22 cellular contexts compared by ENCODE assay signal in genomic region chr12:99250091-99250490, GRCh38.
DNase-seq lines count a peak whose midpoint lies in the region; ATAC-seq and TF ChIP-seq lines count a peak whose summit lies in the region.
"Had no signal": no experiment of that assay in that cellular context is flagged by ENCODE, and none has a peak within 500 bp of the region (broad histone marks: within the 10 kb centered on the region; RNA-seq: fewer than 3 reads in every experiment).

No MANE protein-coding gene starts in this region.

- CTCF ChIA-PET in WTC11 (lab: Charles Lee) = interaction anchor here (1.1 to 1.7 kb wide), 3 partner anchors 9 to 207 kb away, joined by 3 to 5 read pairs (median 4); no protein-coding TSS in a partner anchor

- H3K4me1 Mint-ChIP-seq in WTC11 = peaks cover 29% of the 10 kb centered on the region
- H3K4me1 Mint-ChIP-seq: CD8-positive, alpha-beta memory T cell had no signal

- no peaks in the 10 kb centered on the region for H3K27me3 Mint-ChIP-seq in WTC11 (ENCODE audit: low read depth)
- H3K27me3 Mint-ChIP-seq: CD4-positive, CD25-positive, alpha-beta regulatory T cell; CD8-positive, alpha-beta memory T cell; IgD-negative memory B cell had no signal

- no peaks in the 10 kb centered on the region for H3K27me3 ChIP-seq in HUES48 (ENCODE audit: control insufficient read depth, insufficient read depth, low read length)
- H3K27me3 ChIP-seq: BE2C had no signal

- ATAC-seq in WTC11 (peak; percentile 90), HG02973 (IDR thresholded peaks at IDR 0.05; ENCODE audit: unreplicated experiment) (no peak), HG03139 (IDR thresholded peaks at IDR 0.05; ENCODE audit: unreplicated experiment) (no peak), GM18873 (IDR thresholded peaks at IDR 0.05; ENCODE audit: low FRiP score, unreplicated experiment) (no peak)
- ATAC-seq: HepG2 had no signal

- H3K4me3 Mint-ChIP-seq in WTC11 = peak overlapping the region; percentile 2; the same call in 1 of the 2 replicates
- H3K4me3 Mint-ChIP-seq: CD4-positive, CD25-positive, alpha-beta regulatory T cell; CD8-positive, alpha-beta memory T cell; IgD-negative memory B cell had no signal

- no peak for DNase-seq in WTC11 (ENCODE audit: low spot score)
- peak; percentile 28 for DNase-seq in iPS DF 19.7 (ENCODE audit: low read depth, low spot score)
- DNase-seq in Kasumi-1 (lab: John Stamatoyannopoulos, UW) = no peak
- DNase-seq: ACHN; BE2C; C1 segment of cervical spinal cord; CD4-positive, CD25-positive, alpha-beta regulatory T cell; CD8-positive, alpha-beta memory T cell; COR-L47; DMS 273 treated with DMSO at 0.1 percent for 48 hours; DMS53; DND-41; EL; GOT3; KBM-7 had no signal

- H3K36me3 Mint-ChIP-seq in WTC11 = no peaks in the 10 kb centered on the region
- H3K36me3 Mint-ChIP-seq: CD4-positive, CD25-positive, alpha-beta regulatory T cell; CD8-positive, alpha-beta memory T cell; IgD-negative memory B cell had no signal

- peaks cover 21% of the 10 kb centered on the region for H3K4me1 ChIP-seq in HUES48 (ENCODE audit: control insufficient read depth, insufficient read depth, low read length)
- H3K4me1 ChIP-seq: BE2C had no signal

- POLR2A ChIA-PET in WTC11 (lab: Charles Lee) = no interaction called here

- peak overlapping the region; percentile 42 for H3K27ac ChIP-seq in HUES48 (ENCODE audit: low read depth, low read length)

- TF ChIP-seq CTCF in WTC11 (IDR thresholded peaks at IDR 0.05) = no peak

- H3K36me3 ChIP-seq in HUES48 (ENCODE audit: control insufficient read depth, insufficient read depth, low read length) = no peaks in the 10 kb centered on the region
- H3K36me3 ChIP-seq: BE2C, HAP-1 had no signal

- no peaks in the 10 kb centered on the region for H3K9me3 ChIP-seq in HUES48 (ENCODE audit: control insufficient read depth, insufficient read depth, low read length)
- H3K9me3 ChIP-seq: BE2C, HAP-1 had no signal

- H3K4me3 ChIP-seq in HUES48 (ENCODE audit: low read depth, low read length) = no peak overlapping the region
- H3K4me3 ChIP-seq: HAP-1 had no signal

- H3K9ac ChIP-seq in HUES48 (ENCODE audit: low read depth, low read length) = no peak overlapping the region

- H3K9me3 Mint-ChIP-seq in WTC11 = no peaks in the 10 kb centered on the region

- peak overlapping the region; percentile 38 for H3K27ac Mint-ChIP-seq in WTC11
- H3K27ac Mint-ChIP-seq: CD4-positive, CD25-positive, alpha-beta regulatory T cell; CD8-positive, alpha-beta memory T cell; IgD-negative memory B cell had no signal

TF ChIP-seq in WTC11, 78 proteins besides CTCF, POLR2A, EP300 and RAD21:
- no peak for TF ChIP-seq ZMAT4 (CRISPR knock-in tag; IDR thresholded peaks at IDR 0.05)
- TF ChIP-seq ZNF121 (CRISPR knock-in tag; IDR thresholded peaks at IDR 0.05) = no peak
- TF ChIP-seq FOXP1 (CRISPR knock-in tag; IDR thresholded peaks at IDR 0.05; ENCODE audit: borderline replicate concordance) = no peak
- no peak for TF ChIP-seq NR1H2 (CRISPR knock-in tag; IDR thresholded peaks at IDR 0.05)
- peak; percentile 33; the same call in 1 of the 2 replicates for TF ChIP-seq ZNF423 (CRISPR knock-in tag; IDR thresholded peaks at IDR 0.05)
